Comparison of ENCODE assay signal across 1 cellular context in the genomic region with DNA sequence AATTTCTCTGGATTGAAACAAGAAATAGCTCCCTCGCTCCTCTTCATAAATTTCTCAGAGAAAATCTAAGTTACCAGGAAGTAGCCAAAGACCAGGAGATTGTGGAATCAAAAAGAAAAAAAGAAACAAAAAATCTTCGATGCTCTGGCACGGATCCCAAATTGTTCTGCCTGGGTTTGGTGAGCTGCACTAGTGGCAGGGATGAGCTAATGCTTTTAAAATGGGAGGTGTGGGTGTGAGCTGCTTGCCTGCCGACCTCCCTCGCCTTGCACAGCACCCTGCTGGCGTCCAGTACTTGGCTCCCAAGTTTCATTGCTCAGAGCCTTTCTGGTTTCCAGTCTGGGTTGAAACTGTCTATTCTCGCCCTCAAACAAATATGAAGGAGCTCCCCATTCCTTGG.
TF ChIP-seq lines count a peak whose summit lies in the region.

No MANE protein-coding gene starts in this region.

TF ChIP-seq in K562, 482 proteins besides CTCF, POLR2A, EP300 and RAD21 (continues in another document):
- TF ChIP-seq, protein P1, sequence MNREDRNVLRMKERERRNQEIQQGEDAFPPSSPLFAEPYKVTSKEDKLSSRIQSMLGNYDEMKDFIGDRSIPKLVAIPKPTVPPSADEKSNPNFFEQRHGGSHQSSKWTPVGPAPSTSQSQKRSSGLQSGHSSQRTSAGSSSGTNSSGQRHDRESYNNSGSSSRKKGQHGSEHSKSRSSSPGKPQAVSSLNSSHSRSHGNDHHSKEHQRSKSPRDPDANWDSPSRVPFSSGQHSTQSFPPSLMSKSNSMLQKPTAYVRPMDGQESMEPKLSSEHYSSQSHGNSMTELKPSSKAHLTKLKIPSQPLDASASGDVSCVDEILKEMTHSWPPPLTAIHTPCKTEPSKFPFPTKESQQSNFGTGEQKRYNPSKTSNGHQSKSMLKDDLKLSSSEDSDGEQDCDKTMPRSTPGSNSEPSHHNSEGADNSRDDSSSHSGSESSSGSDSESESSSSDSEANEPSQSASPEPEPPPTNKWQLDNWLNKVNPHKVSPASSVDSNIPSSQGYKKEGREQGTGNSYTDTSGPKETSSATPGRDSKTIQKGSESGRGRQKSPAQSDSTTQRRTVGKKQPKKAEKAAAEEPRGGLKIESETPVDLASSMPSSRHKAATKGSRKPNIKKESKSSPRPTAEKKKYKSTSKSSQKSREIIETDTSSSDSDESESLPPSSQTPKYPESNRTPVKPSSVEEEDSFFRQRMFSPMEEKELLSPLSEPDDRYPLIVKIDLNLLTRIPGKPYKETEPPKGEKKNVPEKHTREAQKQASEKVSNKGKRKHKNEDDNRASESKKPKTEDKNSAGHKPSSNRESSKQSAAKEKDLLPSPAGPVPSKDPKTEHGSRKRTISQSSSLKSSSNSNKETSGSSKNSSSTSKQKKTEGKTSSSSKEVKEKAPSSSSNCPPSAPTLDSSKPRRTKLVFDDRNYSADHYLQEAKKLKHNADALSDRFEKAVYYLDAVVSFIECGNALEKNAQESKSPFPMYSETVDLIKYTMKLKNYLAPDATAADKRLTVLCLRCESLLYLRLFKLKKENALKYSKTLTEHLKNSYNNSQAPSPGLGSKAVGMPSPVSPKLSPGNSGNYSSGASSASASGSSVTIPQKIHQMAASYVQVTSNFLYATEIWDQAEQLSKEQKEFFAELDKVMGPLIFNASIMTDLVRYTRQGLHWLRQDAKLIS (CRISPR knock-in tag; IDR thresholded peaks at IDR 0.05), result no peak
- TF ChIP-seq NR1H2 (CRISPR knock-in tag; IDR thresholded peaks at IDR 0.05) (no peak), CBFA2T3 (IDR thresholded peaks at IDR 0.05) (no peak), KAT8 (IDR thresholded peaks at IDR 0.05; ENCODE audit: low read depth) (no peak), ZNF766 (CRISPR knock-in tag; conservative IDR thresholded peaks at IDR 0.05) (no peak), XRCC3 (IDR thresholded peaks at IDR 0.05) (no peak), ZFX (CRISPR knock-in tag; IDR thresholded peaks at IDR 0.05) (no peak), POLR2H (tag; IDR thresholded peaks at IDR 0.05; ENCODE audit: low read depth) (no peak)
- TF ChIP-seq, protein P2, sequence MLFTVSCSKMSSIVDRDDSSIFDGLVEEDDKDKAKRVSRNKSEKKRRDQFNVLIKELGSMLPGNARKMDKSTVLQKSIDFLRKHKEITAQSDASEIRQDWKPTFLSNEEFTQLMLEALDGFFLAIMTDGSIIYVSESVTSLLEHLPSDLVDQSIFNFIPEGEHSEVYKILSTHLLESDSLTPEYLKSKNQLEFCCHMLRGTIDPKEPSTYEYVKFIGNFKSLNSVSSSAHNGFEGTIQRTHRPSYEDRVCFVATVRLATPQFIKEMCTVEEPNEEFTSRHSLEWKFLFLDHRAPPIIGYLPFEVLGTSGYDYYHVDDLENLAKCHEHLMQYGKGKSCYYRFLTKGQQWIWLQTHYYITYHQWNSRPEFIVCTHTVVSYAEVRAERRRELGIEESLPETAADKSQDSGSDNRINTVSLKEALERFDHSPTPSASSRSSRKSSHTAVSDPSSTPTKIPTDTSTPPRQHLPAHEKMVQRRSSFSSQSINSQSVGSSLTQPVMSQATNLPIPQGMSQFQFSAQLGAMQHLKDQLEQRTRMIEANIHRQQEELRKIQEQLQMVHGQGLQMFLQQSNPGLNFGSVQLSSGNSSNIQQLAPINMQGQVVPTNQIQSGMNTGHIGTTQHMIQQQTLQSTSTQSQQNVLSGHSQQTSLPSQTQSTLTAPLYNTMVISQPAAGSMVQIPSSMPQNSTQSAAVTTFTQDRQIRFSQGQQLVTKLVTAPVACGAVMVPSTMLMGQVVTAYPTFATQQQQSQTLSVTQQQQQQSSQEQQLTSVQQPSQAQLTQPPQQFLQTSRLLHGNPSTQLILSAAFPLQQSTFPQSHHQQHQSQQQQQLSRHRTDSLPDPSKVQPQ (CRISPR knock-in tag; IDR thresholded peaks at IDR 0.05; ENCODE audit: borderline replicate concordance), result no peak
- TF ChIP-seq, protein P3, sequence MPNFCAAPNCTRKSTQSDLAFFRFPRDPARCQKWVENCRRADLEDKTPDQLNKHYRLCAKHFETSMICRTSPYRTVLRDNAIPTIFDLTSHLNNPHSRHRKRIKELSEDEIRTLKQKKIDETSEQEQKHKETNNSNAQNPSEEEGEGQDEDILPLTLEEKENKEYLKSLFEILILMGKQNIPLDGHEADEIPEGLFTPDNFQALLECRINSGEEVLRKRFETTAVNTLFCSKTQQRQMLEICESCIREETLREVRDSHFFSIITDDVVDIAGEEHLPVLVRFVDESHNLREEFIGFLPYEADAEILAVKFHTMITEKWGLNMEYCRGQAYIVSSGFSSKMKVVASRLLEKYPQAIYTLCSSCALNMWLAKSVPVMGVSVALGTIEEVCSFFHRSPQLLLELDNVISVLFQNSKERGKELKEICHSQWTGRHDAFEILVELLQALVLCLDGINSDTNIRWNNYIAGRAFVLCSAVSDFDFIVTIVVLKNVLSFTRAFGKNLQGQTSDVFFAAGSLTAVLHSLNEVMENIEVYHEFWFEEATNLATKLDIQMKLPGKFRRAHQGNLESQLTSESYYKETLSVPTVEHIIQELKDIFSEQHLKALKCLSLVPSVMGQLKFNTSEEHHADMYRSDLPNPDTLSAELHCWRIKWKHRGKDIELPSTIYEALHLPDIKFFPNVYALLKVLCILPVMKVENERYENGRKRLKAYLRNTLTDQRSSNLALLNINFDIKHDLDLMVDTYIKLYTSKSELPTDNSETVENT (CRISPR knock-in tag; IDR thresholded peaks at IDR 0.05), result no peak
- TF ChIP-seq, protein P4, sequence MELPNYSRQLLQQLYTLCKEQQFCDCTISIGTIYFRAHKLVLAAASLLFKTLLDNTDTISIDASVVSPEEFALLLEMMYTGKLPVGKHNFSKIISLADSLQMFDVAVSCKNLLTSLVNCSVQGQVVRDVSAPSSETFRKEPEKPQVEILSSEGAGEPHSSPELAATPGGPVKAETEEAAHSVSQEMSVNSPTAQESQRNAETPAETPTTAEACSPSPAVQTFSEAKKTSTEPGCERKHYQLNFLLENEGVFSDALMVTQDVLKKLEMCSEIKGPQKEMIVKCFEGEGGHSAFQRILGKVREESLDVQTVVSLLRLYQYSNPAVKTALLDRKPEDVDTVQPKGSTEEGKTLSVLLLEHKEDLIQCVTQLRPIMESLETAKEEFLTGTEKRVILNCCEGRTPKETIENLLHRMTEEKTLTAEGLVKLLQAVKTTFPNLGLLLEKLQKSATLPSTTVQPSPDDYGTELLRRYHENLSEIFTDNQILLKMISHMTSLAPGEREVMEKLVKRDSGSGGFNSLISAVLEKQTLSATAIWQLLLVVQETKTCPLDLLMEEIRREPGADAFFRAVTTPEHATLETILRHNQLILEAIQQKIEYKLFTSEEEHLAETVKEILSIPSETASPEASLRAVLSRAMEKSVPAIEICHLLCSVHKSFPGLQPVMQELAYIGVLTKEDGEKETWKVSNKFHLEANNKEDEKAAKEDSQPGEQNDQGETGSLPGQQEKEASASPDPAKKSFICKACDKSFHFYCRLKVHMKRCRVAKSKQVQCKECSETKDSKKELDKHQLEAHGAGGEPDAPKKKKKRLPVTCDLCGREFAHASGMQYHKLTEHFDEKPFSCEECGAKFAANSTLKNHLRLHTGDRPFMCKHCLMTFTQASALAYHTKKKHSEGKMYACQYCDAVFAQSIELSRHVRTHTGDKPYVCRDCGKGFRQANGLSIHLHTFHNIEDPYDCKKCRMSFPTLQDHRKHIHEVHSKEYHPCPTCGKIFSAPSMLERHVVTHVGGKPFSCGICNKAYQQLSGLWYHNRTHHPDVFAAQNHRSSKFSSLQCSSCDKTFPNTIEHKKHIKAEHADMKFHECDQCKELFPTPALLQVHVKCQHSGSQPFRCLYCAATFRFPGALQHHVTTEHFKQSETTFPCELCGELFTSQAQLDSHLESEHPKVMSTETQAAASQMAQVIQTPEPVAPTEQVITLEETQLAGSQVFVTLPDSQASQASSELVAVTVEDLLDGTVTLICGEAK (IDR thresholded peaks at IDR 0.05), result no peak
- TF ChIP-seq, protein P4 (CRISPR knock-in tag; IDR thresholded peaks at IDR 0.05), result no peak
- TF ChIP-seq, protein P5, sequence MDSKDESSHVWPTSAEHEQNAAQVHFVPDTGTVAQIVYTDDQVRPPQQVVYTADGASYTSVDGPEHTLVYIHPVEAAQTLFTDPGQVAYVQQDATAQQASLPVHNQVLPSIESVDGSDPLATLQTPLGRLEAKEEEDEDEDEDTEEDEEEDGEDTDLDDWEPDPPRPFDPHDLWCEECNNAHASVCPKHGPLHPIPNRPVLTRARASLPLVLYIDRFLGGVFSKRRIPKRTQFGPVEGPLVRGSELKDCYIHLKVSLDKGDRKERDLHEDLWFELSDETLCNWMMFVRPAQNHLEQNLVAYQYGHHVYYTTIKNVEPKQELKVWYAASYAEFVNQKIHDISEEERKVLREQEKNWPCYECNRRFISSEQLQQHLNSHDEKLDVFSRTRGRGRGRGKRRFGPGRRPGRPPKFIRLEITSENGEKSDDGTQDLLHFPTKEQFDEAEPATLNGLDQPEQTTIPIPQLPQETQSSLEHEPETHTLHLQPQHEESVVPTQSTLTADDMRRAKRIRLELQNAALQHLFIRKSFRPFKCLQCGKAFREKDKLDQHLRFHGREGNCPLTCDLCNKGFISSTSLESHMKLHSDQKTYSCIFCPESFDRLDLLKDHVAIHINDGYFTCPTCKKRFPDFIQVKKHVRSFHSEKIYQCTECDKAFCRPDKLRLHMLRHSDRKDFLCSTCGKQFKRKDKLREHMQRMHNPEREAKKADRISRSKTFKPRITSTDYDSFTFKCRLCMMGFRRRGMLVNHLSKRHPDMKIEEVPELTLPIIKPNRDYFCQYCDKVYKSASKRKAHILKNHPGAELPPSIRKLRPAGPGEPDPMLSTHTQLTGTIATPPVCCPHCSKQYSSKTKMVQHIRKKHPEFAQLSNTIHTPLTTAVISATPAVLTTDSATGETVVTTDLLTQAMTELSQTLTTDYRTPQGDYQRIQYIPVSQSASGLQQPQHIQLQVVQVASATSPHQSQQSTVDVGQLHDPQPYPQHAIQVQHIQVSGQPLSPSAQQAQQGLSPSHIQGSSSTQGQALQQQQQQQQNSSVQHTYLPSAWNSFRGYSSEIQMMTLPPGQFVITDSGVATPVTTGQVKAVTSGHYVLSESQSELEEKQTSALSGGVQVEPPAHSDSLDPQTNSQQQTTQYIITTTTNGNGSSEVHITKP (IDR thresholded peaks at IDR 0.05; ENCODE audit: partially characterized antibody), result no peak
- TF ChIP-seq, protein P6, sequence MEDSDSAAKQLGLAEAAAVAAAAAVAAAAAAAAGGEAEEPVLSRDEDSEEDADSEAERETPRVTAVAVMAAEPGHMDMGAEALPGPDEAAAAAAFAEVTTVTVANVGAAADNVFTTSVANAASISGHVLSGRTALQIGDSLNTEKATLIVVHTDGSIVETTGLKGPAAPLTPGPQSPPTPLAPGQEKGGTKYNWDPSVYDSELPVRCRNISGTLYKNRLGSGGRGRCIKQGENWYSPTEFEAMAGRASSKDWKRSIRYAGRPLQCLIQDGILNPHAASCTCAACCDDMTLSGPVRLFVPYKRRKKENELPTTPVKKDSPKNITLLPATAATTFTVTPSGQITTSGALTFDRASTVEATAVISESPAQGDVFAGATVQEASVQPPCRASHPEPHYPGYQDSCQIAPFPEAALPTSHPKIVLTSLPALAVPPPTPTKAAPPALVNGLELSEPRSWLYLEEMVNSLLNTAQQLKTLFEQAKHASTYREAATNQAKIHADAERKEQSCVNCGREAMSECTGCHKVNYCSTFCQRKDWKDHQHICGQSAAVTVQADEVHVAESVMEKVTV (CRISPR knock-in tag; IDR thresholded peaks at IDR 0.05), result no peak
